In the genomic region with DNA sequence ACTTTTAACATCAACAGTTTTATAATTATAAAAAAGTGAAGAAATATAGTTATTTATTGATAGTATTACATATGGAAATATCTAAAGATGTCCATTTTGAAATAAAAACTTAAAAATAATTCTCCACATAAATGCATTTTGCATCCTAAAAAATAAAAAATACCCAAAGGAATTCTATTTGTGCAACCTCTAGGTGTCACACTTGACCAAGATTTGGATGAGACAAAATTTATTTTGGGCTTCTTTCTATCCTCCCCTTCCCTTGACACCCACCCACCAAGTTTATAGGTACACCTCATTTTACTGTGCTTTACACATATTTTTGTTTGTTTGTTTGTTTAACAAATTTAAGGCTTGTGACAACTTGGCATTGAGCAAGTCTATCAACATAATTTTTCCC, we compare ENCODE assay signal across 12 cellular contexts. TPM values are rescaled to one million over a fixed set of nuclear protein-coding genes. Genes with fewer than 3 reads are reported as not detected.
A peak's percentile ranks its signal among the peaks of the same experiment; 100 is the strongest.
DNase-seq lines count a peak whose midpoint lies in the region; TF ChIP-seq lines count a peak whose summit lies in the region.
"Had no signal": no experiment of that assay in that cellular context is flagged by ENCODE, and none has a peak within 500 bp of the region (broad histone marks: within the 10 kb centered on the region; RNA-seq: fewer than 3 reads in every experiment).

No MANE protein-coding gene starts in this region.

- CTCF ChIA-PET in activated CD4-positive, alpha-beta T cell treated with anti-CD3 and anti-CD28 coated beads, Interleukin-2, amount 10 ng/mL, durations not matched to agents 7 days and 5 days (lab: Charles Lee): no interaction called here

- in situ Hi-C loops in GM23248 (cut with MboI): loop anchor here (25.0 kb wide), 1 partner anchor 652 kb away; no protein-coding TSS in a partner anchor

- H3K4me3 Mint-ChIP-seq in chondrocyte (ENCODE audit: unreplicated experiment): no peak overlapping the region
- no peak overlapping the region for H3K4me3 Mint-ChIP-seq in neural progenitor cell
- no peak overlapping the region for H3K4me3 Mint-ChIP-seq in activated CD4-positive, alpha-beta T cell treated with anti-CD3 and anti-CD28 coated beads, Interleukin-2, amount 10 ng/mL, durations not matched to agents 7 days and 5 days
- H3K4me3 Mint-ChIP-seq: activated naive CD8-positive, alpha-beta T cell; IgD-negative memory B cell had no signal

- POLR2A ChIA-PET in activated CD4-positive, alpha-beta T cell treated with anti-CD3 and anti-CD28 coated beads, Interleukin-2, amount 10 ng/mL, durations not matched to agents 7 days and 5 days (lab: Charles Lee): no interaction called here

- H2AFZ ChIP-seq in GM23248: no peak overlapping the region
- no peak overlapping the region for H2AFZ ChIP-seq in neural progenitor cell (replicated peaks)

- H3K27ac ChIP-seq in GM23248 (no peak overlapping the region), neural progenitor cell (no peak overlapping the region)
- H3K27ac ChIP-seq: thoracic aorta had no signal

- TF ChIP-seq CTCF in chondrocyte (IDR thresholded peaks at IDR 0.05) (peak; percentile 80), neural progenitor cell (IDR thresholded peaks at IDR 0.05) (peak; percentile 61)

- H3K27ac Mint-ChIP-seq in chondrocyte (ENCODE audit: unreplicated experiment) (no peak overlapping the region), neural progenitor cell (no peak overlapping the region)
- no peak overlapping the region for H3K27ac Mint-ChIP-seq in activated CD4-positive, alpha-beta T cell treated with anti-CD3 and anti-CD28 coated beads, Interleukin-2, amount 10 ng/mL, durations not matched to agents 7 days and 5 days
- H3K27ac Mint-ChIP-seq: activated naive CD8-positive, alpha-beta T cell; IgD-negative memory B cell had no signal

- no peaks in the 10 kb centered on the region for H3K79me2 ChIP-seq in GM23248 (ENCODE audit: insufficient read depth)
- no peaks in the 10 kb centered on the region for H3K79me2 ChIP-seq in neural progenitor cell (ENCODE audit: low read depth)

- H3K4me1 Mint-ChIP-seq in chondrocyte (ENCODE audit: low read depth) (peaks cover 14% of the 10 kb centered on the region), neural progenitor cell (peaks cover 21% of the 10 kb centered on the region)
- H3K4me1 Mint-ChIP-seq in activated CD4-positive, alpha-beta T cell treated with anti-CD3 and anti-CD28 coated beads, Interleukin-2, amount 10 ng/mL, durations not matched to agents 7 days and 5 days: peaks cover 7% of the 10 kb centered on the region

- no peaks in the 10 kb centered on the region for H4K20me1 ChIP-seq in GM23248 (ENCODE audit: insufficient read depth)
- no peaks in the 10 kb centered on the region for H4K20me1 ChIP-seq in neural progenitor cell (ENCODE audit: low read depth)

- peak; percentile 19 for DNase-seq in GM23248
- DNase-seq in NCI-H2227 treated with DMSO at 0.1 percent for 48 hours (lab: John Stamatoyannopoulos, UW): peak; percentile 24
- no peak for DNase-seq in chondrocyte (ENCODE audit: low spot score)
- DNase-seq in neural progenitor cell (ENCODE audit: low spot score): no peak
- DNase-seq in D341Med (ENCODE audit: low spot score): no peak
- DNase-seq in NCI-H2171 (lab: John Stamatoyannopoulos, UW): no peak
- DNase-seq in mucosa of gallbladder (ENCODE audit: low spot score): no peak
- no peak for DNase-seq in activated CD4-positive, alpha-beta T cell treated with anti-CD3 and anti-CD28 coated beads, Interleukin-2, amount 10 ng/mL, durations not matched to agents 7 days and 5 days
- DNase-seq: T-helper 2 cell had no signal

- no peaks in the 10 kb centered on the region for H3K9me3 ChIP-seq in GM23248 (ENCODE audit: low read depth)
- no peaks in the 10 kb centered on the region for H3K9me3 ChIP-seq in neural progenitor cell (ENCODE audit: low read depth)
- H3K9me3 ChIP-seq: thoracic aorta had no signal

- H3K36me3 ChIP-seq in GM23248 (ENCODE audit: low read depth) (no peaks in the 10 kb centered on the region), neural progenitor cell (no peaks in the 10 kb centered on the region)
- H3K36me3 ChIP-seq: thoracic aorta had no signal

- no peaks in the 10 kb centered on the region for H3K9me2 ChIP-seq in GM23248 (ENCODE audit: insufficient read depth)

- no peak overlapping the region for H3K4me3 ChIP-seq in GM23248
- no peak overlapping the region for H3K4me3 ChIP-seq in neural progenitor cell
- H3K4me3 ChIP-seq: thoracic aorta had no signal

- H3K36me3 Mint-ChIP-seq in chondrocyte (ENCODE audit: low read depth): no peaks in the 10 kb centered on the region
- no peaks in the 10 kb centered on the region for H3K36me3 Mint-ChIP-seq in neural progenitor cell
- no peaks in the 10 kb centered on the region for H3K36me3 Mint-ChIP-seq in activated CD4-positive, alpha-beta T cell treated with anti-CD3 and anti-CD28 coated beads, Interleukin-2, amount 10 ng/mL, durations not matched to agents 7 days and 5 days (ENCODE audit: low read depth)
- H3K36me3 Mint-ChIP-seq: activated naive CD8-positive, alpha-beta T cell; IgD-negative memory B cell had no signal

- H3K4me2 ChIP-seq in GM23248 (ENCODE audit: unreplicated experiment) (no peak overlapping the region), neural progenitor cell (no peak overlapping the region)

- H3K4me1 ChIP-seq in GM23248 (ENCODE audit: insufficient read depth) (0 out of 2 replicates have a peak, but pooled peaks cover 4% of the 10 kb centered on the region), neural progenitor cell (peaks cover 13% of the 10 kb centered on the region)

- peaks cover 11% of the 10 kb centered on the region for H3K27me3 Mint-ChIP-seq in chondrocyte (ENCODE audit: low read depth)
- no peaks in the 10 kb centered on the region for H3K27me3 Mint-ChIP-seq in neural progenitor cell (ENCODE audit: insufficient read depth, low read depth)
- H3K27me3 Mint-ChIP-seq in activated CD4-positive, alpha-beta T cell treated with anti-CD3 and anti-CD28 coated beads, Interleukin-2, amount 10 ng/mL, durations not matched to agents 7 days and 5 days: peaks cover 34% of the 10 kb centered on the region

- H3F3A ChIP-seq in GM23248 (ENCODE audit: insufficient read depth) (no peaks in the 10 kb centered on the region), neural progenitor cell (ENCODE audit: low read depth) (peaks cover 15% of the 10 kb centered on the region)

- H3K9ac ChIP-seq in GM23248 (no peak overlapping the region), neural progenitor cell (no peak overlapping the region)

- H3K27me3 ChIP-seq in GM23248 (replicated peaks; ENCODE audit: insufficient read depth) (no peaks in the 10 kb centered on the region; the same call in none of the 2 replicates), neural progenitor cell (peaks cover 27% of the 10 kb centered on the region)

- H3K9me3 Mint-ChIP-seq in chondrocyte (ENCODE audit: low read depth) (peaks cover 11% of the 10 kb centered on the region), neural progenitor cell (peaks cover 3% of the 10 kb centered on the region)
- no peaks in the 10 kb centered on the region for H3K9me3 Mint-ChIP-seq in activated CD4-positive, alpha-beta T cell treated with anti-CD3 and anti-CD28 coated beads, Interleukin-2, amount 10 ng/mL, durations not matched to agents 7 days and 5 days

RNA-seq across cellular contexts. Expression of gene THSD7A, which starts 3.3 kb away (rescaled TPM):
- not detected in 2 replicates for total RNA-seq in GM23248 (2014; rRNA removed; shearing (Covaris generic))
- polyA plus RNA-seq in GM23248 (2016; fragmentation: Nextera tagmentation; extraction: Ambion mirVana): 0.01 TPM in 1 of 2 replicates, not detected in the other
- total RNA-seq in chondrocyte (0.35 to 2.7 TPM in 2 of 3 replicates, not detected in the other), neural progenitor cell (ENCODE audit: low replicate concordance) (0.22 and 0.28 TPM in 2 replicates), mucosa of gallbladder (15.0 TPM)
- total RNA-seq in activated CD4-positive, alpha-beta T cell treated with anti-CD3 and anti-CD28 coated beads, Interleukin-2, amount 10 ng/mL, durations not matched to agents 7 days and 5 days: not detected
- polyA plus RNA-seq: IgD-negative memory B cell had no signal

Comparison
In these comparisons a context has a peak if more than half of its experiments do, and no peak if none do; other contexts are left out.
1. DNase-seq: peak in GM23248 (single experiment) and NCI-H2227 treated with DMSO at 0.1 percent for 48 hours (single experiment); none in chondrocyte (single experiment), neural progenitor cell (single experiment), D341Med (single experiment), NCI-H2171 (single experiment), mucosa of gallbladder (single experiment) and activated CD4-positive, alpha-beta T cell treated with anti-CD3 and anti-CD28 coated beads, Interleukin-2, amount 10 ng/mL, durations not matched to agents 7 days and 5 days (single experiment).